In the genomic region with DNA sequence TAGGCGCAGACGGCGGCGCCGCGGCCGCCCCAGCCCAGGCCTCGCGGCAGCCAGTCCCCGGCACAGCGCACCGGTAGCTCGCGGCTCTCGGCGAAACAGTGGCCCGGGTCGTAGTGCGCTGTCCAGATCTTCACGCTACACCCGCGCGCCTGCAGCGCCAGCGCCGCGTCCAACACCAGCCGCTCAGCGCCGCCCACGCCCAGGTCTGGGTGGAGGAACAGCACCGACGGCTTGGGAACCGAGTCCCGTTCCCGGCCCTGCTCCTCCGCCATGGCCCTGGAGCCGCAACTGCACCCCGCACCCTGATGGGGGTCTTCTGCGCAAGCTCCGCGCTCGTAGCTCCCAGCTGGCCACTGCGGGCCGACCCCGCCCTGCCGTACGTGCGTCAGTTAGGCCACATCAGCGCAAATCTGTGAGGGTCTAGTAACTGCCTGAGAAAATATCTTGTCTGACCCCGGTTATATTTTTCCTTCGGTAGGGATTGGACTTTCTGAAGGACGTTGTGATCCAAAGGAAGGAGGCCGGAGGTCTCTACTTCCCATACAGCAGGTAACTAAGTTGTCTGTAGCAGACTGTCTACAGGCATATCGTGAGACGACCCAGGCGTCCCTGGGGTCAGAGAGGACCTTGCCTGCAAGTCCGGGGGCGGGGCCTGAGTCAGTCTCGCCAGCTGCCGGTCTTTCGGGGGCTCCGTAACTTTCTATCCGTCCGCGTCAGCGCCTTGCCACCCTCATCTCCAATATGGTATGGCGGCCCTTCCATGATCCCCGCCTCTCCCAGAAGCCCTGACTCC, we compare ENCODE assay signal across 1 cellular context.
TF ChIP-seq lines count a peak whose summit lies in the region.

A gene with protein sequence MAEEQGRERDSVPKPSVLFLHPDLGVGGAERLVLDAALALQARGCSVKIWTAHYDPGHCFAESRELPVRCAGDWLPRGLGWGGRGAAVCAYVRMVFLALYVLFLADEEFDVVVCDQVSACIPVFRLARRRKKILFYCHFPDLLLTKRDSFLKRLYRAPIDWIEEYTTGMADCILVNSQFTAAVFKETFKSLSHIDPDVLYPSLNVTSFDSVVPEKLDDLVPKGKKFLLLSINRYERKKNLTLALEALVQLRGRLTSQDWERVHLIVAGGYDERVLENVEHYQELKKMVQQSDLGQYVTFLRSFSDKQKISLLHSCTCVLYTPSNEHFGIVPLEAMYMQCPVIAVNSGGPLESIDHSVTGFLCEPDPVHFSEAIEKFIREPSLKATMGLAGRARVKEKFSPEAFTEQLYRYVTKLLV (minus strand): TSS at position 320 of the 793 bp plus-strand sequence. CDS start 48 bp downstream, at position 272.
TSS of gene SEC61B (plus strand) at position 660 of the 793 bp plus-strand sequence. CDS start at position 742, 82 bp downstream.

TF ChIP-seq in liver, 16 proteins besides CTCF, POLR2A, EP300 and RAD21 (continued from another document):
- TF ChIP-seq, protein P1, sequence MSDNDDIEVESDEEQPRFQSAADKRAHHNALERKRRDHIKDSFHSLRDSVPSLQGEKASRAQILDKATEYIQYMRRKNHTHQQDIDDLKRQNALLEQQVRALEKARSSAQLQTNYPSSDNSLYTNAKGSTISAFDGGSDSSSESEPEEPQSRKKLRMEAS (IDR thresholded peaks at IDR 0.05) = peak; percentile 75
- TF ChIP-seq, protein P2, sequence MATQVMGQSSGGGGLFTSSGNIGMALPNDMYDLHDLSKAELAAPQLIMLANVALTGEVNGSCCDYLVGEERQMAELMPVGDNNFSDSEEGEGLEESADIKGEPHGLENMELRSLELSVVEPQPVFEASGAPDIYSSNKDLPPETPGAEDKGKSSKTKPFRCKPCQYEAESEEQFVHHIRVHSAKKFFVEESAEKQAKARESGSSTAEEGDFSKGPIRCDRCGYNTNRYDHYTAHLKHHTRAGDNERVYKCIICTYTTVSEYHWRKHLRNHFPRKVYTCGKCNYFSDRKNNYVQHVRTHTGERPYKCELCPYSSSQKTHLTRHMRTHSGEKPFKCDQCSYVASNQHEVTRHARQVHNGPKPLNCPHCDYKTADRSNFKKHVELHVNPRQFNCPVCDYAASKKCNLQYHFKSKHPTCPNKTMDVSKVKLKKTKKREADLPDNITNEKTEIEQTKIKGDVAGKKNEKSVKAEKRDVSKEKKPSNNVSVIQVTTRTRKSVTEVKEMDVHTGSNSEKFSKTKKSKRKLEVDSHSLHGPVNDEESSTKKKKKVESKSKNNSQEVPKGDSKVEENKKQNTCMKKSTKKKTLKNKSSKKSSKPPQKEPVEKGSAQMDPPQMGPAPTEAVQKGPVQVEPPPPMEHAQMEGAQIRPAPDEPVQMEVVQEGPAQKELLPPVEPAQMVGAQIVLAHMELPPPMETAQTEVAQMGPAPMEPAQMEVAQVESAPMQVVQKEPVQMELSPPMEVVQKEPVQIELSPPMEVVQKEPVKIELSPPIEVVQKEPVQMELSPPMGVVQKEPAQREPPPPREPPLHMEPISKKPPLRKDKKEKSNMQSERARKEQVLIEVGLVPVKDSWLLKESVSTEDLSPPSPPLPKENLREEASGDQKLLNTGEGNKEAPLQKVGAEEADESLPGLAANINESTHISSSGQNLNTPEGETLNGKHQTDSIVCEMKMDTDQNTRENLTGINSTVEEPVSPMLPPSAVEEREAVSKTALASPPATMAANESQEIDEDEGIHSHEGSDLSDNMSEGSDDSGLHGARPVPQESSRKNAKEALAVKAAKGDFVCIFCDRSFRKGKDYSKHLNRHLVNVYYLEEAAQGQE (IDR thresholded peaks at IDR 0.05) = peak; percentile 73
- TF ChIP-seq HNF4A (conservative IDR thresholded peaks at IDR 0.05) (peak; percentile 34 to 38), GABPA (IDR thresholded peaks at IDR 0.05 in 1 of 2, conservative IDR thresholded peaks at IDR 0.05 in 1 of 2) (peak in 1 of 2 donors; percentile 40)
